1 cellular context compared by ENCODE assay signal in the genomic region with DNA sequence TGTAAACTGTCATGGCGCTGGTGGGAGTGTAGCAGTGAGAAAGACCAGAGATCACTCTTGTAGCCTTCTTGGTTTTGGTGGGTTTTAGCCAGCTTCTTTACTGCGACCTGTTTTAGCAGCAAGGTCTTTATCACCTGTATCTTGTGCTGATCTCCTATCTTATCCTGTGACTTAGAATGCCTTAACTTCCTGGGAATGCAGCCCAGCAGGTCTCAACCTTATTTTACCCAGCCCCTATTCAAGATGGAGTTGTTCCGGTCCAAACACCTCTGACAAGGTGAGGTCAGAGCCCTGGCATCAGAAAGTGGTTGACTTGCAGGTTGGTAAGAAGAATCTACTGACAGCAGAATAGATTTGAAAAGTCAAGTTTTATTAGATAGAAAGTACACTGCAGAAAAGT.
TF ChIP-seq lines count a peak whose summit lies in the region.

No MANE protein-coding gene starts in this region.

TF ChIP-seq in GM23338, 12 proteins besides CTCF, POLR2A, EP300 and RAD21 (continued from another document):
- no peak for TF ChIP-seq ZNF462 (CRISPR knock-in tag; IDR thresholded peaks at IDR 0.05)
- TF ChIP-seq STAT1 (IDR thresholded peaks at IDR 0.05; ENCODE audit: unreplicated experiment) = no peak
- TF ChIP-seq EZH2phosphoT487 (IDR thresholded peaks at IDR 0.05; ENCODE audit: unreplicated experiment) = no peak
- TF ChIP-seq POLR2AphosphoS5 (IDR thresholded peaks at IDR 0.05; ENCODE audit: low read depth) = no peak
- no peak for TF ChIP-seq ETS1 (IDR thresholded peaks at IDR 0.05)
